ENCODE assay signal across 8 cellular contexts in genomic region chr20:34579191-34579661, GRCh38. TPM values are rescaled to one million over a fixed set of nuclear protein-coding genes. Genes with fewer than 3 reads are reported as not detected.
DNase-seq lines count a peak whose midpoint lies in the region; ATAC-seq, FAIRE-seq and TF ChIP-seq lines count a peak whose summit lies in the region.

No MANE protein-coding gene starts in this region.

- no peak overlapping the region for H3K4me3 ChIP-seq in epithelial cell of proximal tubule (ENCODE audit: low read depth, low read length)

- H3K4me1 Mint-ChIP-seq in naive B cell, result peaks cover 15 to 32% (median 22%) of the 10 kb centered on the region in 3 donors

- peak overlapping the region in 4 of 6 donors; percentile 5 to 96 (median 85) for H3K27ac Mint-ChIP-seq in naive B cell

- FAIRE-seq in RCC 7860 (lab: Jason Lieb, UNC), result peak; percentile 86

- TF ChIP-seq CTCF in epithelial cell of proximal tubule (conservative IDR thresholded peaks at IDR 0.05; ENCODE audit: low read depth, low read length), result peak; percentile 90

- peaks cover 0 to 9% (median 2%) of the 10 kb centered on the region in 7 donors for H3K9me3 Mint-ChIP-seq in naive B cell

- peak overlapping the region in 1 of 8 donors; percentile 56 for H3K4me3 Mint-ChIP-seq in naive B cell

- ATAC-seq in naive B cell (ENCODE audit: low read depth in 2 of 2) (no peak), GM19455 (IDR thresholded peaks at IDR 0.05; ENCODE audit: unreplicated experiment) (no peak), HG03460 (IDR thresholded peaks at IDR 0.05; ENCODE audit: unreplicated experiment) (no peak)

- H3K36me3 Mint-ChIP-seq in naive B cell, result peaks cover 8 to 19% of the 10 kb centered on the region in 2 donors

- no peaks in the 10 kb centered on the region for H3K27me3 Mint-ChIP-seq in naive B cell

- DNase-seq in HCEC 1CT (peak; percentile 70), RCC 7860 (ENCODE audit: low spot score) (peak; percentile 84), epithelial cell of proximal tubule (ENCODE audit: low read depth) (peak; percentile 48), naive B cell (no peak), SKM-1 (lab: John Stamatoyannopoulos, UW; ENCODE audit: unreplicated experiment) (no peak)
- no peak for DNase-seq in activated effector memory CD4-positive, alpha-beta T cell treated with Interleukin-2 at 50 U/mL for 16 hours

RNA-seq across cellular contexts. Expression of gene MAP1LC3A, which starts 20.7 kb away (rescaled TPM):
- total RNA-seq in epithelial cell of proximal tubule, result 21.6 and 28.3 TPM in 2 replicates
- 1 to 10 TPM in 4 of 6 donors, under 1 TPM in 2; 0.49 to 3.5 (median 1.8) TPM for polyA plus RNA-seq in naive B cell (ENCODE audit: low read depth in 6 of 6)

Comparison
In these comparisons a context has a peak if more than half of its experiments do, and no peak if none do; other contexts are left out.
1. DNase-seq: peak in HCEC 1CT (single experiment), RCC 7860 (single experiment) and epithelial cell of proximal tubule (single experiment); none in naive B cell (single experiment), SKM-1 (single experiment) and activated effector memory CD4-positive, alpha-beta T cell treated with Interleukin-2 at 50 U/mL for 16 hours (single experiment).